ENCODE assay signal across 18 cellular contexts in genomic region chr9:27835286-27835685, GRCh38.
DNase-seq lines count a peak whose midpoint lies in the region; ATAC-seq and TF ChIP-seq lines count a peak whose summit lies in the region.
"Had no signal": no experiment of that assay in that cellular context is flagged by ENCODE, and none has a peak within 500 bp of the region (broad histone marks: within the 10 kb centered on the region; RNA-seq: fewer than 3 reads in every experiment).

No MANE protein-coding gene starts in this region.

- no TSS peak for BruUV-seq in mammary epithelial cell (replicated peaks; lab: Mats Ljungman, UMichigan)

- DNase-seq in D341Med (ENCODE audit: low spot score) (peak; percentile 57), NCI-H82 (lab: John Stamatoyannopoulos, UW) (peak; percentile 74), WERI-Rb-1 (peak; percentile 57), neuronal stem cell (ENCODE audit: low spot score) (no peak), NCI-H2029 treated with DMSO at 0.1 percent for 48 hours (lab: John Stamatoyannopoulos, UW) (no peak), mammary epithelial cell (no peak)
- DNase-seq: AML-193; Caco-2; Calu3; CD4-positive, alpha-beta T cell; CD8-positive, alpha-beta T cell; DMS79 treated with DMSO at 0.1 percent for 48 hours; GF-D8 had no signal

- H2AK5ac ChIP-seq in neuronal stem cell (ENCODE audit: low read depth, low read length) = peak overlapping the region; percentile 47

- CTCF ChIA-PET in mammary epithelial cell (lab: Charles Lee; ENCODE audit: low non-redundant PET) = no interaction called here

- no peak for TF ChIP-seq CTCF in WERI-Rb-1 (IDR thresholded peaks at IDR 0.05; ENCODE audit: low read depth, low read length)
- TF ChIP-seq CTCF in mammary epithelial cell (conservative IDR thresholded peaks at IDR 0.05 in 1 of 2, IDR thresholded peaks at IDR 0.05 in 1 of 2; ENCODE audit: extremely low read depth in 1 of 2, insufficient read depth in 1 of 2, low read depth in 1 of 2, low read length in 2 of 2) = no peak

- no peak overlapping the region for H3K18ac ChIP-seq in neuronal stem cell (ENCODE audit: low read length)

- H3K27me3 ChIP-seq in WERI-Rb-1 (ENCODE audit: insufficient read depth, low read depth, severe bottlenecking) (no peaks in the 10 kb centered on the region), neuronal stem cell (ENCODE audit: control insufficient read depth in 3 of 3, insufficient read depth in 3 of 3, low read depth in 1 of 3, low read length in 3 of 3) (no peaks in the 10 kb centered on the region), mammary epithelial cell (ENCODE audit: insufficient read depth, low read length) (peaks cover 2% of the 10 kb centered on the region)
- H3K27me3 ChIP-seq: BLaER1 treated with 17β-estradiol and CSF1 and Interleukin-3, amounts not matched to agents 10 nM and 100 nM had no signal

- H4K91ac ChIP-seq in neuronal stem cell (ENCODE audit: low read depth, low read length, poor library complexity) = no peak overlapping the region

- H2AFZ ChIP-seq in neuronal stem cell (ENCODE audit: low read length) = no peak overlapping the region
- no peak overlapping the region for H2AFZ ChIP-seq in mammary epithelial cell (ENCODE audit: low read depth, low read length)

- H3K9ac ChIP-seq in neuronal stem cell (ENCODE audit: low read depth, low read length, poor library complexity) (no peak overlapping the region), mammary epithelial cell (ENCODE audit: insufficient read depth, low read length) (no peak overlapping the region)
- H3K9ac ChIP-seq: BLaER1 treated with 17β-estradiol and CSF1 and Interleukin-3, amounts not matched to agents 10 nM and 100 nM had no signal

- dilution Hi-C loops in mammary epithelial cell (cut with HindIII; ENCODE audit: low sequenced_read_pairs) = no loop called here

- ATAC-seq in HG02571 (IDR thresholded peaks at IDR 0.05; ENCODE audit: unreplicated experiment) = no peak
- ATAC-seq: A549; CD8-positive, alpha-beta T cell had no signal

- H3K36me3 ChIP-seq in WERI-Rb-1 (no peaks in the 10 kb centered on the region), neuronal stem cell (replicated peaks in 1 of 2; ENCODE audit: control insufficient read depth in 2 of 2, insufficient read depth in 2 of 2, low read length in 2 of 2) (no peaks in the 10 kb centered on the region), mammary epithelial cell (ENCODE audit: insufficient read depth, low read length) (no peaks in the 10 kb centered on the region)
- H3K36me3 ChIP-seq: BLaER1 treated with 17β-estradiol and CSF1 and Interleukin-3, amounts not matched to agents 10 nM and 100 nM had no signal

- H2BK12ac ChIP-seq in neuronal stem cell (ENCODE audit: low read length) = peak overlapping the region; percentile 91

- no peak overlapping the region for H2BK120ac ChIP-seq in neuronal stem cell (ENCODE audit: low read depth, low read length)

- H2BK5ac ChIP-seq in neuronal stem cell (ENCODE audit: low read length) = no peak overlapping the region

- intact Hi-C loops in mammary epithelial cell (cut with micrococcal nuclease) = no loop called here

- no peak overlapping the region for H3K14ac ChIP-seq in neuronal stem cell (ENCODE audit: low read length)

- in situ Hi-C loops in mammary epithelial cell (cut with MboI; ENCODE audit: low sequenced_read_pairs in 2 of 2) = loop anchor here in 1 of 2 donors (25.0 kb wide), 1 partner anchor 98 kb away; no protein-coding TSS in a partner anchor

- H3K4ac ChIP-seq in neuronal stem cell (ENCODE audit: low read length) = no peak overlapping the region

- no CpG with 5 or more reads among the region's 3 CpGs for WGBS in neuronal stem cell (ENCODE audit: extremely low coverage in 2 of 2, insufficient read length in 2 of 2, insufficient replicate concordance in 1 of 2), 2 donors
- no CpG with 5 or more reads among the region's 3 CpGs for WGBS in mammary epithelial cell (ENCODE audit: low coverage, missing lambda C conversion rate)

- H3K4me3 ChIP-seq in WERI-Rb-1 (ENCODE audit: low read depth, low read length) (peak overlapping the region; percentile 11), neuronal stem cell (ENCODE audit: low read length in 2 of 2) (no peak overlapping the region), mammary epithelial cell (replicated peaks in 1 of 3; ENCODE audit: insufficient read depth in 1 of 3, low read depth in 2 of 3, low read length in 3 of 3) (no peak overlapping the region)
- H3K4me3 ChIP-seq: A549; BLaER1 treated with 17β-estradiol and CSF1 and Interleukin-3, amounts not matched to agents 10 nM and 100 nM had no signal

- H3K23ac ChIP-seq in neuronal stem cell (ENCODE audit: low read depth, low read length, poor library complexity) = peak overlapping the region; percentile 34

- H3K27ac ChIP-seq in WERI-Rb-1 (peak overlapping the region; percentile 78), neuronal stem cell (replicated peaks; ENCODE audit: low read length) (no peak overlapping the region), mammary epithelial cell (ENCODE audit: insufficient read depth, low read depth, low read length) (no peak overlapping the region)
- H3K27ac ChIP-seq: 22Rv1; A549; BLaER1 treated with 17β-estradiol and CSF1 and Interleukin-3, amounts not matched to agents 10 nM and 100 nM; C4-2B had no signal

- no peaks in the 10 kb centered on the region for H3K4me1 ChIP-seq in neuronal stem cell (ENCODE audit: control insufficient read depth in 2 of 2, insufficient read depth in 1 of 2, low read depth in 1 of 2, low read length in 2 of 2)
- H3K4me1 ChIP-seq in mammary epithelial cell (ENCODE audit: insufficient read depth, low read length) = no peaks in the 10 kb centered on the region
- H3K4me1 ChIP-seq: A549; BLaER1 treated with 17β-estradiol and CSF1 and Interleukin-3, amounts not matched to agents 10 nM and 100 nM; Caco-2 had no signal

- H2BK15ac ChIP-seq in neuronal stem cell (ENCODE audit: low read length) = no peak overlapping the region

- H4K20me1 ChIP-seq in mammary epithelial cell (ENCODE audit: insufficient read depth, low read length) = no peaks in the 10 kb centered on the region
- H4K20me1 ChIP-seq: BLaER1 treated with 17β-estradiol and CSF1 and Interleukin-3, amounts not matched to agents 10 nM and 100 nM had no signal

- no peaks in the 10 kb centered on the region for H3K9me3 ChIP-seq in WERI-Rb-1 (ENCODE audit: severe bottlenecking)
- no peaks in the 10 kb centered on the region for H3K9me3 ChIP-seq in neuronal stem cell (replicated peaks in 1 of 2; ENCODE audit: control insufficient read depth in 2 of 2, insufficient read depth in 1 of 2, low read depth in 1 of 2, low read length in 2 of 2)
- H3K9me3 ChIP-seq in mammary epithelial cell (replicated peaks; ENCODE audit: insufficient read depth, low read length) = no peaks in the 10 kb centered on the region
- H3K9me3 ChIP-seq: A549; BLaER1 treated with 17β-estradiol and CSF1 and Interleukin-3, amounts not matched to agents 10 nM and 100 nM; Caco-2 had no signal

- no peaks in the 10 kb centered on the region for H3K79me2 ChIP-seq in mammary epithelial cell (ENCODE audit: insufficient read depth, low read length)

- no peak overlapping the region for H4K8ac ChIP-seq in neuronal stem cell (ENCODE audit: low read depth, low read length)

- no peaks in the 10 kb centered on the region for H3K79me1 ChIP-seq in neuronal stem cell (ENCODE audit: low read depth, low read length)

- H3K4me2 ChIP-seq in neuronal stem cell (ENCODE audit: insufficient read depth, low read length, poor library complexity, severe bottlenecking) (no peak overlapping the region), mammary epithelial cell (ENCODE audit: insufficient read depth, low read depth, low read length) (no peak overlapping the region)
- H3K4me2 ChIP-seq: A549; BLaER1 treated with 17β-estradiol and CSF1 and Interleukin-3, amounts not matched to agents 10 nM and 100 nM had no signal

Comparison
In these comparisons a context has a peak if more than half of its experiments do, and no peak if none do; other contexts are left out.
1. DNase-seq: peak in D341Med (single experiment), NCI-H82 (single experiment) and WERI-Rb-1 (single experiment); none in neuronal stem cell (single experiment), NCI-H2029 treated with DMSO at 0.1 percent for 48 hours (single experiment) and mammary epithelial cell (single experiment).